In the genomic region with DNA sequence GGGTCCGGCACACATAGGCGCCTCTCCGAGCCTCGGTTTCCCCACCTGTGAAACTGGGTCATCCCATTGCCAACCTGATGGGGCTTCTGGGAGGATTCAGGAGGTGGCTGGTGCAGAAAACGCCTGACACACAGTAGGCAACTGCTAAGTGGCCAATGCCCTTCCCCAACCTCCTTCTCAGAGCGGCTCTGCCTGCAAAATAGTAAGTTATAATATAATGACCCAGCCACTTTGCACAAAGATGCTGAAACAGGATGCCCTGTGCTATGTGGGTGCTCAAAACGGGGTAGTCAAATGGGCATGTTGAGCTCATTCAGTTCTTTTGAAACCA, we compare ENCODE assay signal across 8 cellular contexts. TPM values are rescaled to one million over a fixed set of nuclear protein-coding genes. Genes with fewer than 3 reads are reported as not detected.
DNase-seq lines count a peak whose midpoint lies in the region; FAIRE-seq and TF ChIP-seq lines count a peak whose summit lies in the region.

No MANE protein-coding gene starts in this region.

- CTCF ChIA-PET in AG04449 (lab: Yijun Ruan, JAX), result interaction anchor here (0.5 to 5.7 kb wide), 29 partner anchors 8 to 166 kb away, joined by 3 to 53 read pairs (median 5); a partner anchor contains a TSS

- no peak overlapping the region for H3K27ac ChIP-seq in HUES48 (ENCODE audit: low read depth, low read length)
- H3K27ac ChIP-seq in muscle layer of duodenum (ENCODE audit: low read length), result no peak overlapping the region

- no peak for DNase-seq in AG04449 (ENCODE audit: low read depth, low spot score)
- DNase-seq in bronchial epithelial cell (ENCODE audit: low read depth), result no peak
- no peak for DNase-seq in stimulated activated CD4-positive, alpha-beta T cell treated with anti-CD3 and anti-CD28 coated beads, Interleukin-12 subunit alpha, Interleukin-12 subunit beta, amount 100 ng/mL, for 4 hours
- no peak for DNase-seq in hypothalamus (lab: John Stamatoyannopoulos, UW)
- no peak for DNase-seq in Ammon's horn (ENCODE audit: low spot score)
- DNase-seq in NCI-H146 treated with DMSO at 0.1 percent for 48 hours (lab: John Stamatoyannopoulos, UW; ENCODE audit: unreplicated experiment), result no peak

- H3K9me3 ChIP-seq in HUES48 (ENCODE audit: control insufficient read depth, insufficient read depth, low read length) (no peaks in the 10 kb centered on the region), muscle layer of duodenum (ENCODE audit: control insufficient read depth in 1 of 2, low read length in 2 of 2) (no peaks in the 10 kb centered on the region)

- H3K4me1 ChIP-seq in HUES48 (ENCODE audit: control insufficient read depth, insufficient read depth, low read length) (0 out of 2 replicates have a peak, but pooled peaks cover 4% of the 10 kb centered on the region), muscle layer of duodenum (ENCODE audit: control insufficient read depth in 1 of 2, insufficient read depth in 2 of 2, low read length in 2 of 2) (peaks cover 8 to 42% of the 10 kb centered on the region in 2 donors)

- H3K27me3 ChIP-seq in HUES48 (ENCODE audit: control insufficient read depth, insufficient read depth, low read length) (no peaks in the 10 kb centered on the region), bronchial epithelial cell (ENCODE audit: control insufficient read depth, insufficient read depth, low read length) (no peaks in the 10 kb centered on the region), muscle layer of duodenum (ENCODE audit: low read depth, low read length) (no peaks in the 10 kb centered on the region)

- POLR2A ChIA-PET in AG04449 (lab: Yijun Ruan, JAX), result interaction anchor here (0.6 to 1.6 kb wide), 6 partner anchors 10 to 238 kb away, joined by 3 to 14 read pairs (median 4); a partner anchor contains a TSS

- no peak for TF ChIP-seq CTCF in AG04449 (IDR thresholded peaks at IDR 0.05; ENCODE audit: insufficient read depth, low read length, missing control alignments)
- TF ChIP-seq CTCF in bronchial epithelial cell (IDR thresholded peaks at IDR 0.05; ENCODE audit: insufficient read depth, low read length, severe bottlenecking), result no peak

- peak overlapping the region; percentile 48 for H3K9ac ChIP-seq in HUES48 (ENCODE audit: low read depth, low read length)

- no peaks in the 10 kb centered on the region for H3K36me3 ChIP-seq in HUES48 (ENCODE audit: control insufficient read depth, insufficient read depth, low read length)
- H3K36me3 ChIP-seq in bronchial epithelial cell (ENCODE audit: control insufficient read depth, insufficient read depth, low read length), result no peaks in the 10 kb centered on the region
- no peaks in the 10 kb centered on the region for H3K36me3 ChIP-seq in muscle layer of duodenum (ENCODE audit: control insufficient read depth in 1 of 2, insufficient read depth in 2 of 2, low read length in 2 of 2)

- FAIRE-seq in bronchial epithelial cell (lab: Jason Lieb, UNC), result no peak

- peak overlapping the region; percentile 67 for H3K4me3 ChIP-seq in AG04449 (ENCODE audit: low read depth, low read length)
- peak overlapping the region; percentile 83 for H3K4me3 ChIP-seq in HUES48 (ENCODE audit: low read depth, low read length)
- peak overlapping the region; percentile 80 for H3K4me3 ChIP-seq in bronchial epithelial cell (ENCODE audit: low read depth, low read length)
- H3K4me3 ChIP-seq in muscle layer of duodenum (ENCODE audit: low read depth in 1 of 2, low read length in 2 of 2), result peak overlapping the region; percentile 81 to 86

RNA-seq across cellular contexts. Expression of a gene that starts 0.5 kb away (rescaled TPM):
- total RNA-seq in bronchial epithelial cell, result 70.5 and 84.0 TPM in 2 replicates

RNA-seq across cellular contexts. Expression of a gene that starts 23.4 kb away (rescaled TPM):
- total RNA-seq in bronchial epithelial cell, result 21.1 and 50.4 TPM in 2 replicates

RNA-seq across cellular contexts. Expression of a gene that starts 31.2 kb away (rescaled TPM):
- 53.4 and 62.0 TPM in 2 replicates for total RNA-seq in bronchial epithelial cell

RNA-seq across cellular contexts. Expression of a gene that starts 49.6 kb away (rescaled TPM):
- 3.2 and 5.1 TPM in 2 replicates for total RNA-seq in bronchial epithelial cell
